In genomic region chr20:31587545-31588389, GRCh38 we compare ENCODE assay signal across 9 cellular contexts. TPM values are rescaled to one million over a fixed set of nuclear protein-coding genes. Genes with fewer than 3 reads are reported as not detected.
A peak's percentile ranks its signal among the peaks of the same experiment; 100 is the strongest.
DNase-seq lines count a peak whose midpoint lies in the region; ATAC-seq and TF ChIP-seq lines count a peak whose summit lies in the region.
"Had no signal": no experiment of that assay in that cellular context is flagged by ENCODE, and none has a peak within 500 bp of the region (broad histone marks: within the 10 kb centered on the region; RNA-seq: fewer than 3 reads in every experiment).

No MANE protein-coding gene starts in this region.

- H3K36me3 ChIP-seq in DND-41 (ENCODE audit: insufficient read depth, low read length) = no peaks in the 10 kb centered on the region
- no peaks in the 10 kb centered on the region for H3K36me3 ChIP-seq in lower lobe of right lung

- peaks cover 4% of the 10 kb centered on the region for H3K36me3 Mint-ChIP-seq in type B pancreatic cell

- H3K27ac ChIP-seq in DND-41 (ENCODE audit: low read length) (no peak overlapping the region), cingulate gyrus (ENCODE audit: low read depth, low read length) (peak overlapping the region; percentile 72), lower lobe of right lung (peak overlapping the region; percentile 86)

- H3K4me1 ChIP-seq in DND-41 (ENCODE audit: insufficient read depth, low read length) = no peaks in the 10 kb centered on the region
- H3K4me1 ChIP-seq in lower lobe of right lung = peaks cover 20% of the 10 kb centered on the region

- no peaks in the 10 kb centered on the region for H4K20me1 ChIP-seq in DND-41 (ENCODE audit: insufficient read depth, low read length)

- no peak for TF ChIP-seq CTCF in DND-41 (IDR thresholded peaks at IDR 0.05; ENCODE audit: borderline replicate concordance, extremely low read depth, low read length, poor library complexity, severe bottlenecking)
- TF ChIP-seq CTCF in lower lobe of right lung (IDR thresholded peaks at IDR 0.05) = no peak
- no peak for TF ChIP-seq CTCF in type B pancreatic cell (conservative IDR thresholded peaks at IDR 0.05)

- H3K4me1 Mint-ChIP-seq in type B pancreatic cell (ENCODE audit: unreplicated experiment) = peaks cover 39% of the 10 kb centered on the region

- intact Hi-C loops in lower lobe of right lung (cut with DNase I) (no loop called here), posterior vena cava (cut with DNase I) (no loop called here)

- no peak overlapping the region for H3K4me3 ChIP-seq in DND-41 (ENCODE audit: low read depth in 1 of 2, low read length in 2 of 2)
- H3K4me3 ChIP-seq in lower lobe of right lung = peak overlapping the region; percentile 56

- no peaks in the 10 kb centered on the region for H3K27me3 ChIP-seq in DND-41 (ENCODE audit: insufficient read depth, low read length, poor library complexity)
- H3K27me3 ChIP-seq in lower lobe of right lung (ENCODE audit: low read depth) = no peaks in the 10 kb centered on the region

- H3K9me3 Mint-ChIP-seq in type B pancreatic cell = no peaks in the 10 kb centered on the region

- H3K9me3 ChIP-seq in DND-41 (ENCODE audit: insufficient read depth, low read length, severe bottlenecking) (no peaks in the 10 kb centered on the region), lower lobe of right lung (no peaks in the 10 kb centered on the region)

- H3K4me2 ChIP-seq in DND-41 (ENCODE audit: insufficient read depth, low read length) = no peak overlapping the region

- no peak overlapping the region for H3K9ac ChIP-seq in DND-41 (ENCODE audit: low read depth, low read length)

- no peaks in the 10 kb centered on the region for H3K27me3 Mint-ChIP-seq in type B pancreatic cell

- H3K4me3 Mint-ChIP-seq in type B pancreatic cell = peak overlapping the region; percentile 83

- DNase-seq in DND-41 (no peak), NCI-H1092 (lab: John Stamatoyannopoulos, UW) (peak; percentile 25), lower lobe of right lung (peak; percentile 65), type B pancreatic cell (ENCODE audit: extremely low spot score, unreplicated experiment) (no peak), posterior vena cava (ENCODE audit: low spot score) (no peak), DMS79 (lab: John Stamatoyannopoulos, UW) (no peak)

- no peak overlapping the region for H2AFZ ChIP-seq in DND-41 (ENCODE audit: low read depth, low read length)

- H3K27ac Mint-ChIP-seq in type B pancreatic cell = peak overlapping the region; percentile 89

- H3K79me2 ChIP-seq in DND-41 (ENCODE audit: insufficient read depth, low read length) = no peaks in the 10 kb centered on the region

- peak; percentile 55 for ATAC-seq in DND-41 (ENCODE audit: insufficient read depth, low read depth)
- peak; percentile 89 to 93 for ATAC-seq in lower lobe of right lung
- ATAC-seq in GM19397 (IDR thresholded peaks at IDR 0.05; ENCODE audit: unreplicated experiment) = no peak

RNA-seq across cellular contexts. Expression of gene ID1, which starts 17.3 kb away (rescaled TPM):
- total RNA-seq in lower lobe of right lung = 196 TPM
- 472 and 516 TPM in 2 replicates for total RNA-seq in type B pancreatic cell (ENCODE audit: low replicate concordance)
- total RNA-seq in posterior vena cava = 100 to 1,000 TPM; 117 to 145 TPM

RNA-seq across cellular contexts. Expression of gene COX4I2, which starts 49.9 kb away (rescaled TPM):
- total RNA-seq in lower lobe of right lung = 17.1 TPM
- total RNA-seq in type B pancreatic cell (ENCODE audit: low replicate concordance) = not detected in 2 replicates
- 1 to 10 TPM; 2.5 to 6.5 TPM for total RNA-seq in posterior vena cava
- total RNA-seq: NCI-H460 had no signal

Comparison
In these comparisons a context has a peak if more than half of its experiments do, and no peak if none do; other contexts are left out.
1. DNase-seq: peak in NCI-H1092 (single experiment) and lower lobe of right lung (single experiment); none in DND-41 (single experiment), type B pancreatic cell (single experiment), posterior vena cava (single experiment) and DMS79 (single experiment).